ENCODE assay signal across 1 cellular context in the genomic region with DNA sequence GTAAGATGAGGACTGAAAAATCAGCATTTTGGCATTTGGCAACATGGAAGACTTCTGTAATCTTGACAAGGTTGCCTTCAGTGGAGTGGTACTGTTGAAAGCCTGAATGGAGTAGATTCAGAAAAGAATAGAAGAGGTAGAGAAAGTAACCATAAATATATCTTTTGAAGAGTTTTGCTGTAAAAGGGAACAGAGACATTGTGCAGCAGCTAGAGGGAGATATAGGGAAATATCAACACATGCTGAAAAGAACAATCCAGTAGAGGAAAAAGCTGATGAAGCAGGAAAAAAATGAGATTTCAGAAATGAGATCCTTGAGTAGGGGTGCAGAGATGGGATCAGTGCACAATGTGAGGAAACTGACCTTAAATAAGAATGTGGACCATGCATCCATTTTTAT.
TF ChIP-seq lines count a peak whose summit lies in the region.

No MANE protein-coding gene starts in this region.

TF ChIP-seq in WTC11, 78 proteins besides CTCF, POLR2A, EP300 and RAD21 (continued from another document):
- TF ChIP-seq, protein P1, sequence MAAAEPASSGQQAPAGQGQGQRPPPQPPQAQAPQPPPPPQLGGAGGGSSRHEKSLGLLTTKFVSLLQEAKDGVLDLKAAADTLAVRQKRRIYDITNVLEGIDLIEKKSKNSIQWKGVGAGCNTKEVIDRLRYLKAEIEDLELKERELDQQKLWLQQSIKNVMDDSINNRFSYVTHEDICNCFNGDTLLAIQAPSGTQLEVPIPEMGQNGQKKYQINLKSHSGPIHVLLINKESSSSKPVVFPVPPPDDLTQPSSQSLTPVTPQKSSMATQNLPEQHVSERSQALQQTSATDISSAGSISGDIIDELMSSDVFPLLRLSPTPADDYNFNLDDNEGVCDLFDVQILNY (CRISPR knock-in tag; IDR thresholded peaks at IDR 0.05) = no peak
- TF ChIP-seq GRHL2 (CRISPR knock-in tag; IDR thresholded peaks at IDR 0.05; ENCODE audit: insufficient replicate concordance, severe bottlenecking) (no peak), KAT7 (CRISPR knock-in tag; IDR thresholded peaks at IDR 0.05; ENCODE audit: borderline replicate concordance) (no peak)
- TF ChIP-seq, protein P2, sequence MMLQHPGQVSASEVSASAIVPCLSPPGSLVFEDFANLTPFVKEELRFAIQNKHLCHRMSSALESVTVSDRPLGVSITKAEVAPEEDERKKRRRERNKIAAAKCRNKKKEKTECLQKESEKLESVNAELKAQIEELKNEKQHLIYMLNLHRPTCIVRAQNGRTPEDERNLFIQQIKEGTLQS (CRISPR knock-in tag; conservative IDR thresholded peaks at IDR 0.05) = no peak
